9 cellular contexts compared by ENCODE assay signal in the genomic region with DNA sequence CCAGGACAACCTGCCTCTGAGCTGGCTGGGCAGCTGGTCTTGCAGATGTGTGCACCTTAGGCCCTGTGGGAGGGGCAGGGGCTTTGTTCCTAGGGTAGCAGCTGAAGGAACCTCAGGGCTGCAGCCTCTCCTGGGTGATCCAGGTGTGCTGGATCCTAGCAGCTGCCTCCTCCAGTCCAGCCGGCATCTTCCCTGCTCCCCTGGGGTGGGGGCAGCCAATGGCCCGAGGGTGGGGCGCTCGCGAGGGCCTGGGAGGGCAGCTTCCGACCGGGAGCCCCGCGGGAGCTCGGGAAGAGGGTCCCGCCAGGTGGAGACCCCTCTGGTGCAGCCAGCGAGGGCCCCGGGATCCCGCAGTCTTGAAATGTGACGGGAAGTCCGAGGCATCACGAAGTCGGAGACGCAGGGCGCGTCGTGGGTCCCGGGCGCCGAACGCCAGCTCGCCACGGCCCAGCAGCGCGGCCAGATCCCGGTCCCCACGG. TPM values are rescaled to one million over a fixed set of nuclear protein-coding genes. Genes with fewer than 3 reads are reported as not detected.
DNase-seq lines count a peak whose midpoint lies in the region; ATAC-seq and TF ChIP-seq lines count a peak whose summit lies in the region.
"Had no signal": no experiment of that assay in that cellular context is flagged by ENCODE, and none has a peak within 500 bp of the region (broad histone marks: within the 10 kb centered on the region; RNA-seq: fewer than 3 reads in every experiment).

No MANE protein-coding gene starts in this region.

- POLR2A ChIA-PET in AG04450 (lab: Yijun Ruan, JAX) = interaction anchor here (0.5 to 2.0 kb wide), 2 partner anchors 40 to 303 kb away, joined by 3 to 8 read pairs; no protein-coding TSS in a partner anchor
- POLR2A ChIA-PET in GM10248 (lab: Yijun Ruan, JAX) = no interaction called here

- H3K27ac Mint-ChIP-seq in effector memory CD8-positive, alpha-beta T cell = peak overlapping the region; percentile 96 to 97
- H3K27ac Mint-ChIP-seq in nephron = peak overlapping the region; percentile 27 to 93 (median 52)

- no peaks in the 10 kb centered on the region for H3K9me3 Mint-ChIP-seq in effector memory CD8-positive, alpha-beta T cell
- no peaks in the 10 kb centered on the region for H3K9me3 Mint-ChIP-seq in nephron

- no peaks in the 10 kb centered on the region for H3K27me3 Mint-ChIP-seq in effector memory CD8-positive, alpha-beta T cell
- peaks cover 23% of the 10 kb centered on the region for H3K27me3 Mint-ChIP-seq in nephron (ENCODE audit: low read depth)

- H3K27me3 ChIP-seq in AG04450 (ENCODE audit: control insufficient read depth, insufficient read depth, low read length) = no peaks in the 10 kb centered on the region

- H3K4me1 Mint-ChIP-seq in effector memory CD8-positive, alpha-beta T cell (ENCODE audit: low read depth in 2 of 2) = peaks cover 48 to 51% of the 10 kb centered on the region in 2 donors
- peaks cover 50% of the 10 kb centered on the region for H3K4me1 Mint-ChIP-seq in nephron

- no peak overlapping the region for H3K27ac ChIP-seq in AG04450 (ENCODE audit: low read depth, low read length)
- peak overlapping the region; percentile 99 for H3K27ac ChIP-seq in KOPT-K1 (ENCODE audit: low read depth, low read length, poor library complexity, severe bottlenecking)

- TF ChIP-seq CTCF in AG04450 (IDR thresholded peaks at IDR 0.05; ENCODE audit: low read depth, low read length) (no peak), nephron (IDR thresholded peaks at IDR 0.05; ENCODE audit: unreplicated experiment in 3 of 3) (no peak), GM10248 (IDR thresholded peaks at IDR 0.05; ENCODE audit: control extremely low read depth, extremely low read depth, low read depth, missing control alignments) (no peak)

- H3K9me3 ChIP-seq in AG04450 (ENCODE audit: control insufficient read depth, insufficient read depth, low read length) (peaks cover 7% of the 10 kb centered on the region; the same call in 1 of the 2 replicates), KOPT-K1 (ENCODE audit: insufficient read depth, low read length, poor library complexity, severe bottlenecking) (no peaks in the 10 kb centered on the region)

- peaks cover 55% of the 10 kb centered on the region for H3K36me3 Mint-ChIP-seq in effector memory CD8-positive, alpha-beta T cell (ENCODE audit: insufficient read depth)
- H3K36me3 Mint-ChIP-seq in nephron (ENCODE audit: low read depth) = no peaks in the 10 kb centered on the region

- no peak for DNase-seq in AG04450 (ENCODE audit: low read depth, low spot score)
- DNase-seq in effector memory CD8-positive, alpha-beta T cell = no peak
- no peak for DNase-seq in stimulated activated naive CD4-positive, alpha-beta T cell (lab: John Stamatoyannopoulos, UW)
- DNase-seq in retina = no peak
- DNase-seq in T1000 (lab: John Stamatoyannopoulos, UW) = no peak
- no peak for DNase-seq in GM10248 (ENCODE audit: extremely low spot score)
- DNase-seq: NCI-H2227 treated with DMSO at 0.1 percent for 48 hours had no signal

- CTCF ChIA-PET in AG04450 (lab: Charles Lee) = interaction anchor here (0.7 to 1.3 kb wide), 2 partner anchors 10 to 130 kb away, joined by 3 to 5 read pairs; no protein-coding TSS in a partner anchor
- CTCF ChIA-PET in GM10248 (lab: Yijun Ruan, JAX) = interaction anchor here (0.7 to 3.6 kb wide), 6 partner anchors 9 to 65 kb away, joined by 3 to 33 read pairs (median 6); a partner anchor contains a TSS

- H3K4me3 ChIP-seq in AG04450 (ENCODE audit: low read depth, low read length) = 0 out of 2 replicates have a peak overlapping the region, but pooled peaks have one; percentile 7

- H3K36me3 ChIP-seq in KOPT-K1 (ENCODE audit: insufficient read depth, low read length) = peaks cover 16% of the 10 kb centered on the region

- peak overlapping the region; percentile 95 to 97 for H3K4me3 Mint-ChIP-seq in effector memory CD8-positive, alpha-beta T cell
- H3K4me3 Mint-ChIP-seq in nephron = peak overlapping the region; percentile 82 to 90 (median 89)

- no peak for ATAC-seq in effector memory CD8-positive, alpha-beta T cell (replicated peaks)

RNA-seq across cellular contexts. Expression of a gene that starts 1.7 kb away (rescaled TPM):
- 62.1 and 81.6 TPM in 2 replicates for polyA plus RNA-seq in AG04450 (2011; rRNA removed)
- polyA minus RNA-seq in AG04450 (2011; rRNA and poly(A)+ RNA removed) = 50.6 and 68.9 TPM in 2 replicates

RNA-seq across cellular contexts. Expression of a gene that starts 5.1 kb away (rescaled TPM):
- polyA plus RNA-seq in AG04450 (2011; rRNA removed) = 426 and 760 TPM in 2 replicates
- polyA minus RNA-seq in AG04450 (2011; rRNA and poly(A)+ RNA removed) = 529 and 721 TPM in 2 replicates

RNA-seq across cellular contexts. Expression of a gene that starts 7.9 kb away (rescaled TPM):
- 219 and 367 TPM in 2 replicates for polyA plus RNA-seq in AG04450 (2011; rRNA removed)
- 189 and 258 TPM in 2 replicates for polyA minus RNA-seq in AG04450 (2011; rRNA and poly(A)+ RNA removed)

RNA-seq across cellular contexts. Expression of a gene that starts 16.2 kb away (rescaled TPM):
- not detected in 2 replicates for polyA plus RNA-seq in AG04450 (2011; rRNA removed)
- not detected in 2 replicates for polyA minus RNA-seq in AG04450 (2011; rRNA and poly(A)+ RNA removed)

RNA-seq across cellular contexts. Expression of a gene that starts 26.6 kb away (rescaled TPM):
- 4.0 and 5.2 TPM in 2 replicates for polyA plus RNA-seq in AG04450 (2011; rRNA removed)
- polyA minus RNA-seq in AG04450 (2011; rRNA and poly(A)+ RNA removed) = 1.9 and 2.6 TPM in 2 replicates
